In the genomic region with DNA sequence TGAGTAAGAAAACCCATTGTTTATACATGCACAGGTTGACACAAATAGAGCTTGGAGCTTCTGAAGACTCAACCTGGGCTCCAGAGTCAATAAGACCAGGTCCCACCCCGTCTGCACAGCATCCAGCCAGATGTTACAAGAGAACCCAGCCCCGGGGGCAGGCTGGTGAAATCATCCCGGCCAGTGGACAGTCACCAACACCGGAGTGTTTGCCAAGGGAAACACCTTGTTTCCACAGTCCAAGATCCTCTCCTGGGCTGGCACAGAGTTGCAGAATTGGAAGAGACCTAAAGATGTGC, we compare ENCODE assay signal across 28 cellular contexts.
"Had no signal": no experiment of that assay in that cellular context is flagged by ENCODE, and none has a peak within 500 bp of the region (broad histone marks: within the 10 kb centered on the region; RNA-seq: fewer than 3 reads in every experiment).

No MANE protein-coding gene starts in this region.

- H3K36me3 Mint-ChIP-seq: activated naive CD8-positive, alpha-beta T cell treated with anti-CD3 and anti-CD28 coated beads, Interleukin-2, amount 10 ng/mL, durations not matched to agents 7 days and 5 days; type B pancreatic cell had no signal

- H3K27me3 ChIP-seq: ovary, vagina had no signal

- H3K9ac ChIP-seq: SK-N-SH had no signal

- DNase-seq: activated CD4-positive, CD25-positive, alpha-beta regulatory T cell treated with anti-CD3 and anti-CD28 coated beads, Interleukin-2, amount 50 U/mL, for 72 hours; activated effector memory CD4-positive, alpha-beta T cell treated with Interleukin-2 at 50 U/mL for 16 hours; activated naive CD8-positive, alpha-beta T cell treated with anti-CD3 and anti-CD28 coated beads, Interleukin-2, amount 10 ng/mL, durations not matched to agents 7 days and 5 days; activated T-cell treated with anti-CD3 and anti-CD28 coated beads, Interleukin-2, amount 50 U/mL, for 48 hours; brain microvascular endothelial cell; caudate nucleus; esophagus squamous epithelium; foreskin melanocyte; heart right ventricle; left ventricle myocardium inferior; ovary; SK-N-SH; stimulated activated CD4-positive, alpha-beta T cell treated with anti-CD3 and anti-CD28 coated beads, Interleukin-12 subunit alpha, Interleukin-12 subunit beta, amount 100 ng/mL, for 4 hours; stimulated activated CD4-positive, alpha-beta T cell treated with anti-CD3 and anti-CD28 coated beads, Interleukin-4, amount 100 ng/mL, for 1 hour; SW 1271; T1000 had no signal

- H3K4me3 ChIP-seq: esophagus squamous epithelium, heart right ventricle, left ventricle myocardium inferior, ovary, skin epidermis, vagina had no signal

- H3K4me2 ChIP-seq: SK-N-SH had no signal

- H3K4me1 ChIP-seq: vagina had no signal

- H3K9me3 ChIP-seq: esophagus squamous epithelium, heart right ventricle, left ventricle myocardium inferior, ovary, SK-N-SH, vagina had no signal

- H3K27ac ChIP-seq: brain microvascular endothelial cell, epithelial cell of prostate, esophagus squamous epithelium, heart right ventricle, left ventricle myocardium inferior, ovary, skin epidermis, vagina had no signal

- H3K36me3 ChIP-seq: brain microvascular endothelial cell, esophagus squamous epithelium, heart right ventricle, left ventricle myocardium inferior, ovary, vagina had no signal

- H3K27me3 Mint-ChIP-seq: progenitor cell of endocrine pancreas; stimulated activated naive CD8-positive, alpha-beta T cell treated with anti-CD3 and anti-CD28 coated beads, Interleukin-15, Interleukin-2, amounts not matched to agents 100 ng/mL and 50 ng/mL, for 24 hours had no signal

- H3K4me1 Mint-ChIP-seq: activated naive CD8-positive, alpha-beta T cell treated with anti-CD3 and anti-CD28 coated beads, Interleukin-2, amount 10 ng/mL, durations not matched to agents 7 days and 5 days had no signal

- H3K9me2 ChIP-seq: SK-N-SH had no signal

- ATAC-seq: heart right ventricle, sciatic nerve had no signal

- H3K4me3 Mint-ChIP-seq: activated naive CD4-positive, alpha-beta T cell treated with anti-CD3 and anti-CD28 coated beads for 36 hours; activated naive CD8-positive, alpha-beta T cell treated with anti-CD3 and anti-CD28 coated beads, Interleukin-2, amount 10 ng/mL, durations not matched to agents 7 days and 5 days; nephron; stimulated activated naive CD8-positive, alpha-beta T cell treated with anti-CD3 and anti-CD28 coated beads, Interleukin-15, Interleukin-2, amounts not matched to agents 100 ng/mL and 50 ng/mL, for 24 hours; T-helper 1 cell treated with Interleukin-12 subunit alpha and Interleukin-12 subunit beta and Interleukin-4 antibody, amounts not matched to agents 30 μg/mL and 1 μg/mL, for 36 hours; type B pancreatic cell had no signal

- H3K27ac Mint-ChIP-seq: activated naive CD4-positive, alpha-beta T cell treated with anti-CD3 and anti-CD28 coated beads for 36 hours; activated naive CD8-positive, alpha-beta T cell treated with anti-CD3 and anti-CD28 coated beads, Interleukin-2, amount 10 ng/mL, durations not matched to agents 7 days and 5 days; nephron; progenitor cell of endocrine pancreas; stimulated activated naive CD8-positive, alpha-beta T cell treated with anti-CD3 and anti-CD28 coated beads, Interleukin-15, Interleukin-2, amounts not matched to agents 100 ng/mL and 50 ng/mL, for 24 hours; T-helper 1 cell treated with Interleukin-12 subunit alpha and Interleukin-12 subunit beta and Interleukin-4 antibody, amounts not matched to agents 30 μg/mL and 1 μg/mL, for 36 hours; type B pancreatic cell had no signal

- FAIRE-seq: astrocyte, islet of Langerhans had no signal

- H3K9me3 Mint-ChIP-seq: activated naive CD4-positive, alpha-beta T cell treated with anti-CD3 and anti-CD28 coated beads for 36 hours; activated naive CD8-positive, alpha-beta T cell treated with anti-CD3 and anti-CD28 coated beads, Interleukin-2, amount 10 ng/mL, durations not matched to agents 7 days and 5 days; nephron; stimulated activated naive CD8-positive, alpha-beta T cell treated with anti-CD3 and anti-CD28 coated beads, Interleukin-15, Interleukin-2, amounts not matched to agents 100 ng/mL and 50 ng/mL, for 24 hours; T-helper 1 cell treated with Interleukin-12 subunit alpha and Interleukin-12 subunit beta and Interleukin-4 antibody, amounts not matched to agents 30 μg/mL and 1 μg/mL, for 36 hours; type B pancreatic cell had no signal
